Comparison of ENCODE assay signal across 22 cellular contexts in the genomic region with DNA sequence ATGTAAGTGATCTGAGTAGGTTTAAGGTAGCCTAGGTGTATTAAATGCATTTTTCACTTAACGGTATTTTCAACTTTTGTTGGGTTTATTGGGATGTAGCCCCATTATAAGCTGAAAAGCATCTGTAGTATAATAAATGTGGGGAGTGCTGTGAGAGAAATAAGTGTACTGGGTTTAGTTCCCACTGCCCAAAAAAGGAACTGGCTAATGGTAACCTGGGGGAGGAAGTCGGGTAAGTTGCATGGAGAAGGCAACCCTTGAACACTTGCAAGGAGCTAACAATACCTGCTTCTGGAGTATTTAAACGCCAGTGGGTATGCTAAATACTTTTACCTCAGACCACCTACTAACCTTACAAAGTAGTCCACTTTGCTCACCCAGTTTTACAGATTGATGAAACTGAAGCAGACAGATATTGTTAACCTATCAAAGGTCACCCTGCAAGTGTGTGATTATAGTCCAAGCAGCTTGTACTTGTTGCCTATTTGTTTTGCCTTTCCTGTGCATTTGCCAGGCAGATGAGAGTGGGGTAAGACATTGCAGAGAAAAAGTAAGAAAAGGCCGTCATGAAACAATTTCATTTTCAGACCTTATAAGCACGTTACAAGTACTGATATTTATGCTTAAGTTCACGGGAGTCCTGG. TPM values are rescaled to one million over a fixed set of nuclear protein-coding genes. Genes with fewer than 3 reads are reported as not detected.
A peak's percentile ranks its signal among the peaks of the same experiment; 100 is the strongest.
DNase-seq lines count a peak whose midpoint lies in the region; ATAC-seq and TF ChIP-seq lines count a peak whose summit lies in the region.
"Had no signal": no experiment of that assay in that cellular context is flagged by ENCODE, and none has a peak within 500 bp of the region (broad histone marks: within the 10 kb centered on the region; RNA-seq: fewer than 3 reads in every experiment).

No MANE protein-coding gene starts in this region.

- no peak for TF ChIP-seq CTCF in WTC11 (IDR thresholded peaks at IDR 0.05)

- no peak overlapping the region for H3K27ac Mint-ChIP-seq in activated CD8-positive, alpha-beta memory T cell treated with anti-CD3 and anti-CD28 coated beads, Interleukin-2, amount 10 ng/mL, durations not matched to agents 7 days and 5 days
- peak overlapping the region; percentile 52; the same call in 1 of the 2 replicates for H3K27ac Mint-ChIP-seq in WTC11
- H3K27ac Mint-ChIP-seq in stimulated activated naive B cell treated with anti-CD40 and anti-IgM and Interleukin-4, amounts not matched to agents 10 μg/mL and 1 μg/mL and 100 μg/mL, for 72 hours: peak overlapping the region; percentile 62
- H3K27ac Mint-ChIP-seq: activated T-helper 1 cell treated with anti-CD3 and anti-CD28 coated beads, Interleukin-12 subunit alpha, Interleukin-12 subunit beta, Interleukin-2, Interleukin-4 antibody, amounts not matched to agents 30 ng/mL and 10 ng/mL and 1 ng/mL, durations not matched to agents 14 hours and 24 hours and 36 hours; B cell had no signal

- no peak for ATAC-seq in activated CD8-positive, alpha-beta memory T cell treated with anti-CD3 and anti-CD28 coated beads, Interleukin-2, amount 10 ng/mL, durations not matched to agents 7 days and 5 days
- ATAC-seq in WTC11 (no peak), HG02623 (IDR thresholded peaks at IDR 0.05; ENCODE audit: unreplicated experiment) (no peak)
- ATAC-seq in stimulated activated naive B cell treated with anti-CD40 and anti-IgM and Interleukin-4, amounts not matched to agents 10 μg/mL and 1 μg/mL and 100 μg/mL, for 72 hours (replicated peaks): no peak
- ATAC-seq: A549; activated CD4-positive, CD25-positive, alpha-beta regulatory T cell treated with anti-CD3 and anti-CD28 coated beads, Interleukin-2, amount 50 U/mL, for 24 hours; heart right ventricle; naive thymus-derived CD8-positive, alpha-beta T cell had no signal

- H3K4me3 Mint-ChIP-seq in activated CD8-positive, alpha-beta memory T cell treated with anti-CD3 and anti-CD28 coated beads, Interleukin-2, amount 10 ng/mL, durations not matched to agents 7 days and 5 days: no peak overlapping the region
- H3K4me3 Mint-ChIP-seq in WTC11: no peak overlapping the region
- no peak overlapping the region for H3K4me3 Mint-ChIP-seq in stimulated activated naive B cell treated with anti-CD40 and anti-IgM and Interleukin-4, amounts not matched to agents 10 μg/mL and 1 μg/mL and 100 μg/mL, for 72 hours
- H3K4me3 Mint-ChIP-seq: activated naive CD4-positive, alpha-beta T cell treated with anti-CD3 and anti-CD28 coated beads, Interleukin-2, amount 50 U/mL, for 24 hours; activated T-helper 1 cell treated with anti-CD3 and anti-CD28 coated beads, Interleukin-12 subunit alpha, Interleukin-12 subunit beta, Interleukin-2, Interleukin-4 antibody, amounts not matched to agents 30 ng/mL and 10 ng/mL and 1 ng/mL, durations not matched to agents 14 hours and 24 hours and 36 hours; B cell; naive thymus-derived CD8-positive, alpha-beta T cell had no signal

- H3K36me3 Mint-ChIP-seq in activated CD8-positive, alpha-beta memory T cell treated with anti-CD3 and anti-CD28 coated beads, Interleukin-2, amount 10 ng/mL, durations not matched to agents 7 days and 5 days: peaks cover 11% of the 10 kb centered on the region
- H3K36me3 Mint-ChIP-seq in WTC11: peaks cover 4% of the 10 kb centered on the region
- H3K36me3 Mint-ChIP-seq in stimulated activated naive B cell treated with anti-CD40 and anti-IgM and Interleukin-4, amounts not matched to agents 10 μg/mL and 1 μg/mL and 100 μg/mL, for 72 hours: peaks cover 10 to 18% of the 10 kb centered on the region in 2 donors

- no peaks in the 10 kb centered on the region for H3K9me3 Mint-ChIP-seq in activated CD8-positive, alpha-beta memory T cell treated with anti-CD3 and anti-CD28 coated beads, Interleukin-2, amount 10 ng/mL, durations not matched to agents 7 days and 5 days (ENCODE audit: low read depth)
- H3K9me3 Mint-ChIP-seq in WTC11: no peaks in the 10 kb centered on the region
- H3K9me3 Mint-ChIP-seq in stimulated activated naive B cell treated with anti-CD40 and anti-IgM and Interleukin-4, amounts not matched to agents 10 μg/mL and 1 μg/mL and 100 μg/mL, for 72 hours: no peaks in the 10 kb centered on the region
- H3K9me3 Mint-ChIP-seq: activated naive CD4-positive, alpha-beta T cell treated with anti-CD3 and anti-CD28 coated beads, Interleukin-2, amount 50 U/mL, for 24 hours; activated T-helper 1 cell treated with anti-CD3 and anti-CD28 coated beads, Interleukin-12 subunit alpha, Interleukin-12 subunit beta, Interleukin-2, Interleukin-4 antibody, amounts not matched to agents 30 ng/mL and 10 ng/mL and 1 ng/mL, durations not matched to agents 14 hours and 24 hours and 36 hours; naive thymus-derived CD8-positive, alpha-beta T cell had no signal

- H3K4me1 Mint-ChIP-seq in activated CD8-positive, alpha-beta memory T cell treated with anti-CD3 and anti-CD28 coated beads, Interleukin-2, amount 10 ng/mL, durations not matched to agents 7 days and 5 days: peaks cover 6% of the 10 kb centered on the region
- peaks cover 25% of the 10 kb centered on the region for H3K4me1 Mint-ChIP-seq in WTC11
- peaks cover 15 to 34% of the 10 kb centered on the region in 2 donors for H3K4me1 Mint-ChIP-seq in stimulated activated naive B cell treated with anti-CD40 and anti-IgM and Interleukin-4, amounts not matched to agents 10 μg/mL and 1 μg/mL and 100 μg/mL, for 72 hours
- H3K4me1 Mint-ChIP-seq: activated naive CD4-positive, alpha-beta T cell treated with anti-CD3 and anti-CD28 coated beads, Interleukin-2, amount 50 U/mL, for 24 hours had no signal

- H3K27me3 Mint-ChIP-seq in activated CD8-positive, alpha-beta memory T cell treated with anti-CD3 and anti-CD28 coated beads, Interleukin-2, amount 10 ng/mL, durations not matched to agents 7 days and 5 days: peaks cover 9% of the 10 kb centered on the region
- H3K27me3 Mint-ChIP-seq in WTC11 (ENCODE audit: low read depth): peaks cover 2% of the 10 kb centered on the region; the same call in 1 of the 2 replicates
- H3K27me3 Mint-ChIP-seq in stimulated activated naive B cell treated with anti-CD40 and anti-IgM and Interleukin-4, amounts not matched to agents 10 μg/mL and 1 μg/mL and 100 μg/mL, for 72 hours: peaks cover 0 to 5% of the 10 kb centered on the region in 2 donors
- H3K27me3 Mint-ChIP-seq: activated naive CD4-positive, alpha-beta T cell treated with anti-CD3 and anti-CD28 coated beads, Interleukin-2, amount 50 U/mL, for 24 hours; B cell; naive thymus-derived CD8-positive, alpha-beta T cell had no signal

- POLR2A ChIA-PET in WTC11 (lab: Charles Lee): interaction anchor here (0.6 to 1.5 kb wide), 3 partner anchors 15 to 61 kb away, joined by 3 to 5 read pairs (median 3); no protein-coding TSS in a partner anchor

- CTCF ChIA-PET in activated CD8-positive, alpha-beta memory T cell treated with anti-CD3 and anti-CD28 coated beads, Interleukin-2, amount 10 ng/mL, durations not matched to agents 7 days and 5 days (lab: Charles Lee): interaction anchor here (0.6 to 2.2 kb wide), 4 partner anchors 14 to 446 kb away, joined by 3 to 20 read pairs (median 4); a partner anchor contains a TSS
- CTCF ChIA-PET in WTC11 (lab: Charles Lee): interaction anchor here (0.9 to 7.6 kb wide), 6 partner anchors 9 to 350 kb away, joined by 3 to 135 read pairs (median 4); no protein-coding TSS in a partner anchor

- DNase-seq in activated CD8-positive, alpha-beta memory T cell treated with anti-CD3 and anti-CD28 coated beads, Interleukin-2, amount 10 ng/mL, durations not matched to agents 7 days and 5 days: peak; percentile 14
- no peak for DNase-seq in activated CD8-positive, alpha-beta memory T cell treated with anti-CD3 and anti-CD28 coated beads for 24 hours
- DNase-seq in NOMO-1 (lab: John Stamatoyannopoulos, UW; ENCODE audit: unreplicated experiment in 2 of 2) (peak; percentile 29 to 35), WTC11 (ENCODE audit: low spot score) (no peak), dermis blood vessel endothelial cell (no peak), NCI-H2107 (lab: John Stamatoyannopoulos, UW) (no peak)
- DNase-seq in stimulated activated naive B cell treated with anti-CD40 and anti-IgM and Interleukin-4, amounts not matched to agents 10 μg/mL and 1 μg/mL and 100 μg/mL, for 72 hours: no peak
- DNase-seq: aorta; central memory CD4-positive, alpha-beta T cell; DMS79 treated with DMSO at 0.1 percent for 48 hours; heart right ventricle; naive thymus-derived CD8-positive, alpha-beta T cell; NCI-H187; NCI-H69; SJCRH30; transverse colon had no signal

TF ChIP-seq in WTC11, 78 proteins besides CTCF, POLR2A, EP300 and RAD21 (continues in another document):
- no peak for TF ChIP-seq ZNF121 (CRISPR knock-in tag; IDR thresholded peaks at IDR 0.05)

RNA-seq across cellular contexts. Expression of a gene that starts 7.6 kb away (rescaled TPM):
- under 1 TPM; 0.32 to 0.54 TPM for total RNA-seq in activated CD8-positive, alpha-beta memory T cell treated with anti-CD3 and anti-CD28 coated beads, Interleukin-2, amount 10 ng/mL, durations not matched to agents 7 days and 5 days
- 6.3 to 9.9 TPM (median 8.1 TPM) in 3 replicates for total RNA-seq in WTC11 (2021)
- 9.6 and 15.7 TPM in 2 replicates for total RNA-seq in dermis blood vessel endothelial cell
- total RNA-seq: B cell had no signal

RNA-seq across cellular contexts. Expression of a gene that starts 52.1 kb away (rescaled TPM):
- 10 to 100 TPM; 64.7 to 72.0 TPM for total RNA-seq in activated CD8-positive, alpha-beta memory T cell treated with anti-CD3 and anti-CD28 coated beads, Interleukin-2, amount 10 ng/mL, durations not matched to agents 7 days and 5 days
- total RNA-seq in WTC11 (2021): 94.1 to 98.6 TPM (median 97.2 TPM) in 3 replicates
- total RNA-seq in dermis blood vessel endothelial cell: 32.5 and 33.6 TPM in 2 replicates

Comparison
In these comparisons a context has a peak if more than half of its experiments do, and no peak if none do; other contexts are left out.
1. DNase-seq: peak in activated CD8-positive, alpha-beta memory T cell treated with anti-CD3 and anti-CD28 coated beads, Interleukin-2, amount 10 ng/mL, durations not matched to agents 7 days and 5 days (single experiment) and NOMO-1 (2 of 2); none in activated CD8-positive, alpha-beta memory T cell treated with anti-CD3 and anti-CD28 coated beads for 24 hours (single experiment), WTC11 (single experiment), stimulated activated naive B cell treated with anti-CD40 and anti-IgM and Interleukin-4, amounts not matched to agents 10 μg/mL and 1 μg/mL and 100 μg/mL, for 72 hours (single experiment), dermis blood vessel endothelial cell (single experiment) and NCI-H2107 (single experiment).